Comparison of ENCODE assay signal across 19 cellular contexts in the genomic region with DNA sequence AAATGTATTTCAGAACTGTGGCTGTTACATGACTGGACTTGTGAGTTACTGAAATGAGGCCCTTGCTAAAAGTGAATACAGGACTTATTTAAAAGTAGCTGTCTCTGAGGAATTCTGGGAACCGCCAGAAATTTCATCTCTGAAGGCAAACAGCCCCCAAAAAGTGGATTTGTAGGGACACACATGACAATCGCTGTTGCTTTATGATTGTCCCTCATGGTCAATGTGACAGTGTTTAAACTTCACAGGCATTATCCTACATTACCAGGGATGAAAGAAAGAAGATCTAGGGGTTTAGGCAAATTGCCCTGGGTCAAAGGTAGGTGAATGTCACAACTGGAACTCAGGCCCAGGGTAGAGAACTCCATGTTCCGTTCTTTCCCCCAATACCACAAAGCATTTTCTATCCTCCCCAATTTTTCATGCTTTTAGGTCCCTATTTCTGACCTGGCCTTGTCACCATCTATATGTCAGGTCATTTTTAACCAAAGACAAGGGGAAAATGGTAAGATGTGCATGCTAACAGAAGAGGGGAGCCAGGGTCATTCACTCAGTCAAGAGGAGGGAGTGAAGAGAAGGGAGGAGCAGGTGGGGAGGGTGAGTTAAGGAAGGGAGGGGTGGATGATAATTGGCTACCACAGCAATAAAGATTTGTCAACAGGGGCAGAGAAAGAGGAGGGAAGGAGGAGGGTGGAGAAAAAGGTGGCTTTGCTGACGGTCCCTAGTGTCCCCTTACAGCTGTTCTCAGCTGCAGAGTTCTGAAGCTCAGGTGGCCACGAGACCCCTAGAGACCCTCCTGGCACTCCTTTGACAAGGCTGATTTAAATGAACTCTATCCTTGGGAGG. TPM values are rescaled to one million over a fixed set of nuclear protein-coding genes. Genes with fewer than 3 reads are reported as not detected.
DNase-seq lines count a peak whose midpoint lies in the region; ATAC-seq and TF ChIP-seq lines count a peak whose summit lies in the region.
"Had no signal": no experiment of that assay in that cellular context is flagged by ENCODE, and none has a peak within 500 bp of the region (broad histone marks: within the 10 kb centered on the region; RNA-seq: fewer than 3 reads in every experiment).

No MANE protein-coding gene starts in this region.

- no peak for TF ChIP-seq CTCF in progenitor cell of endocrine pancreas (IDR thresholded peaks at IDR 0.05; ENCODE audit: unreplicated experiment)

- in situ Hi-C loops in GM23248 (cut with MboI), result no loop called here

- H3K27ac Mint-ChIP-seq in T-helper 17 cell (peak overlapping the region; percentile 37), progenitor cell of endocrine pancreas (peak overlapping the region; percentile 45)
- H3K27ac Mint-ChIP-seq: CD8-positive, alpha-beta T cell had no signal

- H3F3A ChIP-seq in GM23248 (ENCODE audit: insufficient read depth), result peaks cover 87% of the 10 kb centered on the region

- H3K4me3 ChIP-seq in GM23248, result no peak overlapping the region
- H3K4me3 ChIP-seq: BLaER1 treated with 17β-estradiol and CSF1 and Interleukin-3, amounts not matched to agents 10 nM and 100 nM had no signal

- DNase-seq in GM23248 (no peak), T-helper 17 cell (no peak), left colon (no peak), progenitor cell of endocrine pancreas (ENCODE audit: low spot score, unreplicated experiment) (no peak), OCI-M2 (lab: John Stamatoyannopoulos, UW; ENCODE audit: unreplicated experiment) (no peak)
- DNase-seq: CD8-positive, alpha-beta T cell; H9; NCI-H1092 treated with DMSO at 0.1 percent for 48 hours; NCI-H1436 treated with DMSO at 0.1 percent for 48 hours; NCI-H1930; NCI-H2227 treated with DMSO at 0.1 percent for 48 hours; NCI-H510A treated with DMSO at 0.1 percent for 48 hours; NCI-H774; NK-92 treated with Interleukin-12 subunit alpha and Interleukin-12 subunit beta, amount 100 ng/mL, for 24 hours; SIG-M5 had no signal

- H3K27ac ChIP-seq in GM23248, result peak overlapping the region; percentile 42

- no peak overlapping the region for H3K4me2 ChIP-seq in GM23248 (ENCODE audit: unreplicated experiment)

- H3K36me3 ChIP-seq in GM23248 (ENCODE audit: low read depth), result peaks cover 24% of the 10 kb centered on the region
- H3K36me3 ChIP-seq: BLaER1 treated with 17β-estradiol and CSF1 and Interleukin-3, amounts not matched to agents 10 nM and 100 nM had no signal

- no peaks in the 10 kb centered on the region for H3K9me3 ChIP-seq in GM23248 (ENCODE audit: low read depth)
- no peaks in the 10 kb centered on the region for H3K9me3 ChIP-seq in T-helper 17 cell (ENCODE audit: control insufficient read depth, low read length, poor library complexity, severe bottlenecking)

- no peaks in the 10 kb centered on the region for H3K27me3 Mint-ChIP-seq in T-helper 17 cell
- no peaks in the 10 kb centered on the region for H3K27me3 Mint-ChIP-seq in progenitor cell of endocrine pancreas

- H3K79me2 ChIP-seq in GM23248 (ENCODE audit: insufficient read depth), result peaks cover 12% of the 10 kb centered on the region

- no peak overlapping the region for H2AFZ ChIP-seq in GM23248

- H3K36me3 Mint-ChIP-seq in T-helper 17 cell (ENCODE audit: low read depth) (no peaks in the 10 kb centered on the region), progenitor cell of endocrine pancreas (ENCODE audit: insufficient read depth) (peaks cover 6% of the 10 kb centered on the region)
- H3K36me3 Mint-ChIP-seq: CD8-positive, alpha-beta T cell had no signal

- intact Hi-C loops in left colon (cut with DNase I, micrococcal nuclease), result no loop called here

- ATAC-seq in T-helper 17 cell, result no peak
- peak; percentile 84 for ATAC-seq in left colon
- no peak for ATAC-seq in activated CD4-positive, CD25-positive, alpha-beta regulatory T cell treated with anti-CD3 and anti-CD28 coated beads, Interleukin-2, amount 50 U/mL, for 24 hours
- ATAC-seq in HG02981 (IDR thresholded peaks at IDR 0.05; ENCODE audit: unreplicated experiment), result no peak
- ATAC-seq: CD8-positive, alpha-beta T cell; Panc1 had no signal

- peaks cover 27% of the 10 kb centered on the region for H3K4me1 ChIP-seq in GM23248 (ENCODE audit: insufficient read depth)

- H3K27me3 ChIP-seq in GM23248 (replicated peaks; ENCODE audit: insufficient read depth), result no peaks in the 10 kb centered on the region
- H3K27me3 ChIP-seq: BLaER1 treated with 17β-estradiol and CSF1 and Interleukin-3, amounts not matched to agents 10 nM and 100 nM had no signal

- H3K9me3 Mint-ChIP-seq in progenitor cell of endocrine pancreas (ENCODE audit: low read depth), result no peaks in the 10 kb centered on the region
- H3K9me3 Mint-ChIP-seq: CD8-positive, alpha-beta T cell; H9 had no signal

- 89 to 91% methylated on average over 5 of the region's 5 CpGs for WGBS in GM23248 (ENCODE audit: low coverage in 1 of 2, low lambda C conversion rate in 2 of 2, missing lambda C conversion rate in 2 of 2), 2 experiments

- H4K20me1 ChIP-seq in GM23248 (ENCODE audit: insufficient read depth), result no peaks in the 10 kb centered on the region
- H4K20me1 ChIP-seq: BLaER1 treated with 17β-estradiol and CSF1 and Interleukin-3, amounts not matched to agents 10 nM and 100 nM had no signal

- H3K4me1 Mint-ChIP-seq in T-helper 17 cell, result no peaks in the 10 kb centered on the region
- H3K4me1 Mint-ChIP-seq in progenitor cell of endocrine pancreas (ENCODE audit: low read depth), result peaks cover 56% of the 10 kb centered on the region

- H3K4me3 Mint-ChIP-seq in T-helper 17 cell (no peak overlapping the region), progenitor cell of endocrine pancreas (ENCODE audit: low read depth) (no peak overlapping the region)
- H3K4me3 Mint-ChIP-seq: CD8-positive, alpha-beta T cell; H9 had no signal

- no peak overlapping the region for H3K9ac ChIP-seq in GM23248

- H3K9me2 ChIP-seq in GM23248 (ENCODE audit: insufficient read depth), result no peaks in the 10 kb centered on the region

RNA-seq across cellular contexts. Expression of a gene that starts 57.8 kb away (rescaled TPM):
- total RNA-seq in GM23248 (2014; rRNA removed; shearing (Covaris generic)), result 144 and 174 TPM in 2 replicates
- polyA plus RNA-seq in GM23248 (2016; fragmentation: Nextera tagmentation; extraction: Ambion mirVana), result 316 and 320 TPM in 2 replicates
- 10 to 100 TPM; 32.0 to 51.9 TPM for total RNA-seq in T-helper 17 cell
- total RNA-seq in left colon, result 10 to 100 TPM; 82.4 to 91.9 TPM
- 11.6 and 12.7 TPM in 2 replicates for total RNA-seq in progenitor cell of endocrine pancreas
